Comparison of ENCODE assay signal across 1 cellular context in the genomic region with DNA sequence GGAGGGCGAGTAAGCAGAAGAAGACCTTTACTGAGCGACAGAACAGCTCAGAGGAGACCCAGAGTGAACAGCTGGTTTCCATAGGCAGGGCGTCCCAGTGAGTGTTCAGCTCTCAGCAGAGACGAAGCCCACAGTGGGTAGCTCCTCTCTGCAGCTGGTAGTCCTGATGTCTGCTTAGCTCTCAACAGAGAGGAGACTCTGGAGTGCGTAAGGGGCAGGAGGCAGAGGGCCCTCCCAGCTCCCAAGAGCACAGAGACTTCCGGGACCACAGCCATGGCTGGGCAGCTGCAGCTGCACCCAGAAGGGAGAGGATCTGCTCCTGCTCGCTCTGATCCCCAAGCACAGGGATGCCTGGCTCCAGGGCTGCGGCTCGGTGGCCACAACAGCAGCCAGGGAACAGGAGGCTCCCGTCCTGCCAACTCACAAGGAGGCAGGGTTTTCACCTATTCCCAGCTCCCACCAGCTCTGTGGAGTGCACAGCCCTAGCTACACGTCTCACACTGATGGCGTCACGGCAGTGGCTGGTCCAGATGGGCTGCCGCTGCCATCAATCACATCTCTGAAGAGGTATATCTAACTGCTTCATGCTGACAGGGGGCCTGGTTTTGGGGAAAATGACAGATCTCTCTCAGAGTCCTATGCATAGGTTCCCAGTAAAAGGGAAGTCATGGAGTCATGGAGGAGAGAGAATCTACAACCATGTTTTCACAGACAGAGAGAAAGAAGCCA.
TF ChIP-seq lines count a peak whose summit lies in the region.

No MANE protein-coding gene starts in this region.

TF ChIP-seq in H1, 55 proteins besides CTCF, POLR2A, EP300 and RAD21 (continued from another document):
- no peak for TF ChIP-seq CHD7 (IDR thresholded peaks at IDR 0.05; ENCODE audit: insufficient replicate concordance, low read length)
- TF ChIP-seq HDAC2 (IDR thresholded peaks at IDR 0.05; ENCODE audit: borderline replicate concordance in 1 of 2, low read depth in 2 of 2, low read length in 2 of 2) = no peak
- no peak for TF ChIP-seq EZH2 (IDR thresholded peaks at IDR 0.05; ENCODE audit: low read depth, low read length, severe bottlenecking)
- no peak for TF ChIP-seq KDM4A (IDR thresholded peaks at IDR 0.05; ENCODE audit: low read depth, low read length, severe bottlenecking)
- TF ChIP-seq JUND (IDR thresholded peaks at IDR 0.05; ENCODE audit: low read length) = no peak
- no peak for TF ChIP-seq PHF8 (conservative IDR thresholded peaks at IDR 0.05; ENCODE audit: low read depth, low read length)
- TF ChIP-seq CHD1 (IDR thresholded peaks at IDR 0.05; ENCODE audit: low read depth, low read length) = no peak
- TF ChIP-seq BCL11A (IDR thresholded peaks at IDR 0.05; ENCODE audit: low read depth in 2 of 2, low read length in 2 of 2) = no peak
- no peak for TF ChIP-seq RXRA (IDR thresholded peaks at IDR 0.05; ENCODE audit: insufficient read depth, low read depth, low read length)
- no peak for TF ChIP-seq SUZ12 (IDR thresholded peaks at IDR 0.05; ENCODE audit: low read length)
- no peak for TF ChIP-seq SIRT6 (IDR thresholded peaks at IDR 0.05; ENCODE audit: low read length)
- TF ChIP-seq FOSL1 (IDR thresholded peaks at IDR 0.05; ENCODE audit: insufficient read depth, low read depth, low read length) = no peak
- no peak for TF ChIP-seq RNF2 (IDR thresholded peaks at IDR 0.05; ENCODE audit: borderline replicate concordance, low read depth, low read length, missing control alignments, poor library complexity, severe bottlenecking)
- TF ChIP-seq NANOG (IDR thresholded peaks at IDR 0.05; ENCODE audit: insufficient read depth, low read depth, low read length, poor library complexity, severe bottlenecking) = no peak
- TF ChIP-seq SAP30 (IDR thresholded peaks at IDR 0.05; ENCODE audit: insufficient read depth, insufficient replicate concordance, low read length) = no peak
- TF ChIP-seq YY1 (IDR thresholded peaks at IDR 0.05; ENCODE audit: low read depth, low read length) = no peak
